Comparison of ENCODE assay signal across 11 cellular contexts in the genomic region with DNA sequence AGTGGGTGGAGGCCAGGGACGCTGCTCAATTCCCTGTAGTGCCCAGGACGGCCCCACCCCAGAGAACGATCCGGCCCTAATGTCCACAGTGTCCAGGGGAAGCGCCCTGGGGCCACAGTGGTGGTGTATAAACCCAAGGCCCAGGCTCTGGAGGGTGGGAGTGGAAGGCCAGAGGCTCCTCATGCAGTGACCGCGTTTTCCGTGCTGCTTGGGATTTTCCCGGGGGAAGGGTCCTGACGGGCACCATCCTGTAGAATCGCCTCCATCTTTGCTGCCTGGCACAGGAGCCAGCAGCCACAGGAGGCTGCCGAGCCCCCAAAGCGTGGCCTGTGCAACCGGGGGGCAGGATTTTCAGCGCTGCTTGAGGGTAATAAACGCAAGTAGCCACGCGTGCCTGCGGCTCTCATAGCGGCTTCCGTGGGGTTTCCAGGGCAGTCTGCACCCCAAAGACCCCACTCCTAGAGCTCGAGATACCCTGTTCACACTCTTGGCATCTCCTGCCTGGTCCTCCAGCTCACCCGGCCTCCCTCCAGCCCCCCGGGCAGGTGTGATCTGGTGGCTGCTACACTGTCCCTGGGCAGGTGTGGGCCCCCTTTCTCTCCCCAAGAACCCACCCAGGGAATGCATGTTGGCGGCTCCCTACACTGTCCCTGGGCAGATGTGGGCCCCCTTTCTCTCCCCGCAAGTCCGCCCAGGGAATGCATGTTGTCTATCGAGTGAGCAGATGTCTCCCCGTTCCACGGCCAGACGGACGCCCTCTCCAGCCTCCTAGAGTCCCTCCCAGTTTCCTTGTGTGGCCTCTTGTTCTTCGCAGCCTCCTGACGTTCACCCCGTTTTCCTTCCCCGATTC. TPM values are rescaled to one million over a fixed set of nuclear protein-coding genes. Genes with fewer than 3 reads are reported as not detected.
DNase-seq lines count a peak whose midpoint lies in the region; TF ChIP-seq lines count a peak whose summit lies in the region.
"Had no signal": no experiment of that assay in that cellular context is flagged by ENCODE, and none has a peak within 500 bp of the region (broad histone marks: within the 10 kb centered on the region; RNA-seq: fewer than 3 reads in every experiment).

No MANE protein-coding gene starts in this region.

- no peak for TF ChIP-seq CTCF in Calu3 (IDR thresholded peaks at IDR 0.05; ENCODE audit: unreplicated experiment)
- TF ChIP-seq CTCF in KMS-11 (conservative IDR thresholded peaks at IDR 0.05; ENCODE audit: low read depth, low read length) = no peak
- TF ChIP-seq CTCF in brain (conservative IDR thresholded peaks at IDR 0.05) = no peak
- TF ChIP-seq CTCF in neural crest cell (conservative IDR thresholded peaks at IDR 0.05) = no peak
- TF ChIP-seq CTCF in GM10266 (IDR thresholded peaks at IDR 0.05; ENCODE audit: control insufficient read depth, insufficient read depth, low read depth, missing control alignments) = no peak

- H3K79me2 ChIP-seq in KMS-11 (ENCODE audit: insufficient read depth, low read depth) = peaks cover 56% of the 10 kb centered on the region

- peak overlapping the region; percentile 85; the same call in 1 of the 2 replicates for H3K4me2 ChIP-seq in KMS-11

- CTCF ChIA-PET in Calu3 (lab: Charles Lee) = no interaction called here

- H3K9me3 Mint-ChIP-seq in Calu3 (ENCODE audit: low read depth, unreplicated experiment) (no peaks in the 10 kb centered on the region), brain (peaks cover 0 to 6% (median 0%) of the 10 kb centered on the region in 5 experiments), neural crest cell (no peaks in the 10 kb centered on the region)

- H2AFZ ChIP-seq in KMS-11 (ENCODE audit: low read depth) = no peak overlapping the region

- H3K27me3 ChIP-seq in KMS-11 (ENCODE audit: insufficient read depth, low read depth) = no peaks in the 10 kb centered on the region

- intact Hi-C loops in Calu3 (cut with micrococcal nuclease; ENCODE audit: unreplicated experiment) = no loop called here

- H3K4me1 ChIP-seq in KMS-11 (ENCODE audit: low read depth, poor library complexity, severe bottlenecking) = peaks cover 12% of the 10 kb centered on the region

- no peaks in the 10 kb centered on the region for H3K36me3 ChIP-seq in KMS-11 (ENCODE audit: insufficient read depth)

- H4K20me1 ChIP-seq in KMS-11 (ENCODE audit: insufficient read depth) = no peaks in the 10 kb centered on the region

- DNase-seq in Calu3 = no peak
- DNase-seq in neural crest cell (ENCODE audit: low read depth, low spot score) = no peak
- no peak for DNase-seq in medulla oblongata (ENCODE audit: extremely low spot score)
- no peak for DNase-seq in hippocampal formation (lab: John Stamatoyannopoulos, UW)
- no peak for DNase-seq in GM10266 (ENCODE audit: extremely low spot score)
- DNase-seq in NCI-H1436 treated with DMSO at 0.1 percent for 48 hours (lab: John Stamatoyannopoulos, UW) = no peak
- DNase-seq: effector CD8-positive, alpha-beta T cell had no signal

- H3K4me3 ChIP-seq in KMS-11 (IDR thresholded peaks at IDR 0.05; ENCODE audit: insufficient read depth, low read depth, low read length) = no peak overlapping the region

- no TSS peak for BruUV-seq in Calu3 (replicated peaks; lab: Mats Ljungman, UMichigan)

- peak overlapping the region; percentile 93 for H3K4me3 Mint-ChIP-seq in Calu3 (ENCODE audit: low read depth, unreplicated experiment)
- H3K4me3 Mint-ChIP-seq in brain = peak overlapping the region; percentile 39 to 94 (median 85)
- H3K4me3 Mint-ChIP-seq in neural crest cell = peak overlapping the region; percentile 88

- no peak overlapping the region for H3K9ac ChIP-seq in KMS-11

- H3K27ac Mint-ChIP-seq in Calu3 (ENCODE audit: unreplicated experiment) (no peak overlapping the region), brain (peak overlapping the region in 3 of 5 experiments; percentile 33 to 38 (median 38)), neural crest cell (ENCODE audit: unreplicated experiment) (no peak overlapping the region)

- H3K27me3 Mint-ChIP-seq in Calu3 (ENCODE audit: unreplicated experiment) (no peaks in the 10 kb centered on the region), brain (peaks cover 6% of the 10 kb centered on the region), neural crest cell (ENCODE audit: low read depth) (no peaks in the 10 kb centered on the region)

- no peak overlapping the region for H3K27ac ChIP-seq in KMS-11

- peaks cover 21% of the 10 kb centered on the region for H3K36me3 Mint-ChIP-seq in Calu3 (ENCODE audit: insufficient read depth, unreplicated experiment)
- no peaks in the 10 kb centered on the region for H3K36me3 Mint-ChIP-seq in brain
- H3K36me3 Mint-ChIP-seq in neural crest cell (ENCODE audit: low read depth) = no peaks in the 10 kb centered on the region

- H3K4me1 Mint-ChIP-seq in Calu3 (ENCODE audit: low read depth, unreplicated experiment) = peaks cover 17% of the 10 kb centered on the region
- H3K4me1 Mint-ChIP-seq in brain = peaks cover 33% of the 10 kb centered on the region
- H3K4me1 Mint-ChIP-seq in neural crest cell = peaks cover 15% of the 10 kb centered on the region

RNA-seq across cellular contexts. Expression of gene NCLN, which starts 2.2 kb away (rescaled TPM):
- total RNA-seq in Calu3 (2022) = 79.6 and 80.7 TPM in 2 replicates
- 42.4 TPM for polyA plus RNA-seq in brain (ENCODE audit: insufficient read depth, low read depth, low replicate concordance)
- 76.5 and 84.1 TPM in 2 replicates for total RNA-seq in neural crest cell

RNA-seq across cellular contexts. Expression of gene S1PR4, which starts 9.3 kb away (rescaled TPM):
- total RNA-seq in Calu3 (2022) (0.37 TPM in 1 of 2 replicates, not detected in the other), neural crest cell (not detected in 2 replicates)
- not detected for polyA plus RNA-seq in brain (ENCODE audit: insufficient read depth, low read depth, low replicate concordance)

RNA-seq across cellular contexts. Expression of gene CELF5, which starts 36.6 kb away (rescaled TPM):
- total RNA-seq in Calu3 (2022) = 0.40 and 0.64 TPM in 2 replicates
- 33.6 TPM for polyA plus RNA-seq in brain (ENCODE audit: insufficient read depth, low read depth, low replicate concordance)
- total RNA-seq in neural crest cell = 2.3 and 3.0 TPM in 2 replicates
- total RNA-seq: HT1080, pulmonary artery endothelial cell had no signal

RNA-seq across cellular contexts. Expression of gene GNA15, which starts 52.1 kb away (rescaled TPM):
- total RNA-seq in Calu3 (2022) = 5.9 and 6.5 TPM in 2 replicates
- 2.3 TPM for polyA plus RNA-seq in brain (ENCODE audit: insufficient read depth, low read depth, low replicate concordance)
- total RNA-seq in neural crest cell = not detected in 2 replicates

Comparison
In these comparisons a context has a peak if more than half of its experiments do, and no peak if none do; other contexts are left out.
1. H3K27ac Mint-ChIP-seq: peak in brain (3 of 5); none in Calu3 (single experiment) and neural crest cell (single experiment).
2. Peak in every context shown above with its lines, with median percentiles within 50 percentile points of each other: H3K4me3 Mint-ChIP-seq.